1 cellular context compared by ENCODE assay signal in genomic region chr9:93962561-93963440, GRCh38.
TF ChIP-seq lines count a peak whose summit lies in the region.

No MANE protein-coding gene starts in this region.

TF ChIP-seq in HEK293, 187 proteins besides CTCF, POLR2A, EP300 and RAD21 (continued from another document and continues in another):
- TF ChIP-seq, protein P1, sequence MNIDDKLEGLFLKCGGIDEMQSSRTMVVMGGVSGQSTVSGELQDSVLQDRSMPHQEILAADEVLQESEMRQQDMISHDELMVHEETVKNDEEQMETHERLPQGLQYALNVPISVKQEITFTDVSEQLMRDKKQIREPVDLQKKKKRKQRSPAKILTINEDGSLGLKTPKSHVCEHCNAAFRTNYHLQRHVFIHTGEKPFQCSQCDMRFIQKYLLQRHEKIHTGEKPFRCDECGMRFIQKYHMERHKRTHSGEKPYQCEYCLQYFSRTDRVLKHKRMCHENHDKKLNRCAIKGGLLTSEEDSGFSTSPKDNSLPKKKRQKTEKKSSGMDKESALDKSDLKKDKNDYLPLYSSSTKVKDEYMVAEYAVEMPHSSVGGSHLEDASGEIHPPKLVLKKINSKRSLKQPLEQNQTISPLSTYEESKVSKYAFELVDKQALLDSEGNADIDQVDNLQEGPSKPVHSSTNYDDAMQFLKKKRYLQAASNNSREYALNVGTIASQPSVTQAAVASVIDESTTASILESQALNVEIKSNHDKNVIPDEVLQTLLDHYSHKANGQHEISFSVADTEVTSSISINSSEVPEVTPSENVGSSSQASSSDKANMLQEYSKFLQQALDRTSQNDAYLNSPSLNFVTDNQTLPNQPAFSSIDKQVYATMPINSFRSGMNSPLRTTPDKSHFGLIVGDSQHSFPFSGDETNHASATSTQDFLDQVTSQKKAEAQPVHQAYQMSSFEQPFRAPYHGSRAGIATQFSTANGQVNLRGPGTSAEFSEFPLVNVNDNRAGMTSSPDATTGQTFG (tag by site-specific recombination; IDR thresholded peaks at IDR 0.05; ENCODE audit: borderline replicate concordance), result no peak
- TF ChIP-seq MEIS1 (CRISPR knock-in tag; IDR thresholded peaks at IDR 0.05; ENCODE audit: borderline replicate concordance) (no peak), REPIN1 (tag by site-specific recombination; IDR thresholded peaks at IDR 0.05; ENCODE audit: low read depth) (no peak), ZNF174 (tag by site-specific recombination; IDR thresholded peaks at IDR 0.05) (no peak), ZNF48 (tag by site-specific recombination; IDR thresholded peaks at IDR 0.05) (no peak), ZNF596 (tag by site-specific recombination; IDR thresholded peaks at IDR 0.05) (no peak), ZNF202 (tag by site-specific recombination; IDR thresholded peaks at IDR 0.05; ENCODE audit: borderline replicate concordance) (no peak), GLIS2 (tag by site-specific recombination; IDR thresholded peaks at IDR 0.05) (peak; percentile 18; the same call in 1 of the 2 replicates), IKZF3 (tag by site-specific recombination; IDR thresholded peaks at IDR 0.05) (no peak), OVOL3 (tag by site-specific recombination; IDR thresholded peaks at IDR 0.05) (no peak), ZNF26 (tag by site-specific recombination; IDR thresholded peaks at IDR 0.05) (no peak), ZNF350 (tag by site-specific recombination; IDR thresholded peaks at IDR 0.05) (no peak), ZNF239 (tag by site-specific recombination; IDR thresholded peaks at IDR 0.05) (no peak), ZNF677 (tag by site-specific recombination; IDR thresholded peaks at IDR 0.05) (no peak), ZBTB48 (tag by site-specific recombination; IDR thresholded peaks at IDR 0.05) (no peak), ZNF10 (tag by site-specific recombination; IDR thresholded peaks at IDR 0.05) (no peak), MYNN (tag by site-specific recombination; IDR thresholded peaks at IDR 0.05; ENCODE audit: borderline replicate concordance) (no peak), ZNF280C (tag by site-specific recombination; IDR thresholded peaks at IDR 0.05) (no peak), ZBTB7A (tag by site-specific recombination; IDR thresholded peaks at IDR 0.05; ENCODE audit: low read depth) (no peak), ZNF510 (tag by site-specific recombination; IDR thresholded peaks at IDR 0.05; ENCODE audit: insufficient replicate concordance) (no peak), ZNF121 (tag by site-specific recombination; IDR thresholded peaks at IDR 0.05) (no peak), PRDM1 (tag by site-specific recombination; IDR thresholded peaks at IDR 0.05) (no peak), ZNF785 (tag by site-specific recombination; IDR thresholded peaks at IDR 0.05) (no peak), EGR2 (tag by site-specific recombination; IDR thresholded peaks at IDR 0.05; ENCODE audit: low read depth) (peak; percentile 32; the same call in 1 of the 2 replicates), ZNF114 (tag by site-specific recombination; IDR thresholded peaks at IDR 0.05) (no peak), ZNF112 (tag by site-specific recombination; IDR thresholded peaks at IDR 0.05) (no peak), ZNF157 (tag by site-specific recombination; IDR thresholded peaks at IDR 0.05) (no peak), KLF7 (tag by site-specific recombination; IDR thresholded peaks at IDR 0.05; ENCODE audit: borderline replicate concordance) (no peak), ZEB2 (tag by site-specific recombination; IDR thresholded peaks at IDR 0.05) (no peak), ZSCAN18 (tag by site-specific recombination; IDR thresholded peaks at IDR 0.05) (no peak), ZNF335 (tag by site-specific recombination; conservative IDR thresholded peaks at IDR 0.05) (no peak), ZNF624 (tag by site-specific recombination; IDR thresholded peaks at IDR 0.05) (no peak), ZNF558 (tag by site-specific recombination; IDR thresholded peaks at IDR 0.05) (no peak), ZBTB20 (tag by site-specific recombination; IDR thresholded peaks at IDR 0.05) (no peak), ZNF529 (tag by site-specific recombination; IDR thresholded peaks at IDR 0.05; ENCODE audit: insufficient replicate concordance) (no peak), ZNF266 (tag by site-specific recombination; IDR thresholded peaks at IDR 0.05; ENCODE audit: low read depth) (no peak), ZNF221 (tag by site-specific recombination; IDR thresholded peaks at IDR 0.05; ENCODE audit: borderline replicate concordance) (no peak), ZNF549 (tag by site-specific recombination; IDR thresholded peaks at IDR 0.05) (no peak), ZNF561 (tag by site-specific recombination; IDR thresholded peaks at IDR 0.05; ENCODE audit: borderline replicate concordance) (no peak), ZNF341 (tag by site-specific recombination; IDR thresholded peaks at IDR 0.05; ENCODE audit: low read depth) (peak; percentile 68), ELK4 (IDR thresholded peaks at IDR 0.05; ENCODE audit: borderline replicate concordance, low read depth, low read length) (no peak), KLF9 (tag by site-specific recombination; IDR thresholded peaks at IDR 0.05; ENCODE audit: low read depth) (peak; percentile 43; the same call in 1 of the 2 replicates), ZNF24 (tag by site-specific recombination; IDR thresholded peaks at IDR 0.05) (no peak), ZNF623 (tag by site-specific recombination; IDR thresholded peaks at IDR 0.05) (no peak), ZFP3 (tag by site-specific recombination; IDR thresholded peaks at IDR 0.05; ENCODE audit: low read depth) (no peak), ZNF426 (tag by site-specific recombination; IDR thresholded peaks at IDR 0.05) (no peak), MZF1 (tag by site-specific recombination; IDR thresholded peaks at IDR 0.05; ENCODE audit: borderline replicate concordance) (no peak), ZNF629 (tag by site-specific recombination; IDR thresholded peaks at IDR 0.05) (peak; percentile 71), ZNF768 (tag by site-specific recombination; IDR thresholded peaks at IDR 0.05) (no peak), ZNF248 (tag by site-specific recombination; IDR thresholded peaks at IDR 0.05) (no peak), ZNF548 (tag by site-specific recombination; IDR thresholded peaks at IDR 0.05) (no peak), ZBTB21 (tag by site-specific recombination; IDR thresholded peaks at IDR 0.05) (peak; percentile 50; the same call in 1 of the 2 replicates)
- TF ChIP-seq, protein P2, sequence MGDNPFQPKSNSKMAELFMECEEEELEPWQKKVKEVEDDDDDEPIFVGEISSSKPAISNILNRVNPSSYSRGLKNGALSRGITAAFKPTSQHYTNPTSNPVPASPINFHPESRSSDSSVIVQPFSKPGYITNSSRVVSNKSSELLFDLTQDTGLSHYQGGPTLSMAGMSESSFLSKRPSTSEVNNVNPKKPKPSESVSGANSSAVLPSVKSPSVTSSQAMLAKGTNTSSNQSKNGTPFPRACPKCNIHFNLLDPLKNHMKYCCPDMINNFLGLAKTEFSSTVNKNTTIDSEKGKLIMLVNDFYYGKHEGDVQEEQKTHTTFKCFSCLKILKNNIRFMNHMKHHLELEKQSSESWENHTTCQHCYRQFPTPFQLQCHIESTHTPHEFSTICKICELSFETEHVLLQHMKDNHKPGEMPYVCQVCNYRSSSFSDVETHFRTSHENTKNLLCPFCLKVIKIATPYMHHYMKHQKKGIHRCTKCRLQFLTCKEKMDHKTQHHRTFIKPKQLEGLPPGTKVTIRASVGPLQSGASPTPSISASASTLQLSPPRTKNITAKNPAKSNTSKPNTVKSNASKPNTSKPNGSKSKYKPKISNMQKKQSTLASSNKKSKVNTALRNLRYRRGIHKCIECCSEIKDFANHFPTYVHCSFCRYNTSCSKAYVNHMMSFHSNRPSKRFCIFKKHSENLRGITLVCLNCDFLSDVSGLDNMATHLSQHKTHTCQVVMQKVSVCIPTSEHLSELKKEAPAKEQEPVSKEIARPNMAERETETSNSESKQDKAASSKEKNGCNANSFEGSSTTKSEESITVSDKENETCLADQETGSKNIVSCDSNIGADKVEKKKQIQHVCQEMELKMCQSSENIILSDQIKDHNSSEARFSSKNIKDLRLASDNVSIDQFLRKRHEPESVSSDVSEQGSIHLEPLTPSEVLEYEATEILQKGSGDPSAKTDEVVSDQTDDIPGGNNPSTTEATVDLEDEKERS (tag by site-specific recombination; IDR thresholded peaks at IDR 0.05), result no peak
- TF ChIP-seq, protein P3, sequence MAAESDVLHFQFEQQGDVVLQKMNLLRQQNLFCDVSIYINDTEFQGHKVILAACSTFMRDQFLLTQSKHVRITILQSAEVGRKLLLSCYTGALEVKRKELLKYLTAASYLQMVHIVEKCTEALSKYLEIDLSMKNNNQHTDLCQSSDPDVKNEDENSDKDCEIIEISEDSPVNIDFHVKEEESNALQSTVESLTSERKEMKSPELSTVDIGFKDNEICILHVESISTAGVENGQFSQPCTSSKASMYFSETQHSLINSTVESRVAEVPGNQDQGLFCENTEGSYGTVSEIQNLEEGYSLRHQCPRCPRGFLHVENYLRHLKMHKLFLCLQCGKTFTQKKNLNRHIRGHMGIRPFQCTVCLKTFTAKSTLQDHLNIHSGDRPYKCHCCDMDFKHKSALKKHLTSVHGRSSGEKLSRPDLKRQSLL (tag by site-specific recombination; IDR thresholded peaks at IDR 0.05), result no peak
- TF ChIP-seq, protein P4, sequence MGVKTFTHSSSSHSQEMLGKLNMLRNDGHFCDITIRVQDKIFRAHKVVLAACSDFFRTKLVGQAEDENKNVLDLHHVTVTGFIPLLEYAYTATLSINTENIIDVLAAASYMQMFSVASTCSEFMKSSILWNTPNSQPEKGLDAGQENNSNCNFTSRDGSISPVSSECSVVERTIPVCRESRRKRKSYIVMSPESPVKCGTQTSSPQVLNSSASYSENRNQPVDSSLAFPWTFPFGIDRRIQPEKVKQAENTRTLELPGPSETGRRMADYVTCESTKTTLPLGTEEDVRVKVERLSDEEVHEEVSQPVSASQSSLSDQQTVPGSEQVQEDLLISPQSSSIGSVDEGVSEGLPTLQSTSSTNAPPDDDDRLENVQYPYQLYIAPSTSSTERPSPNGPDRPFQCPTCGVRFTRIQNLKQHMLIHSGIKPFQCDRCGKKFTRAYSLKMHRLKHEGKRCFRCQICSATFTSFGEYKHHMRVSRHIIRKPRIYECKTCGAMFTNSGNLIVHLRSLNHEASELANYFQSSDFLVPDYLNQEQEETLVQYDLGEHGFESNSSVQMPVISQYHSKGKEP (tag by site-specific recombination; IDR thresholded peaks at IDR 0.05), result no peak
- TF ChIP-seq, protein P5, sequence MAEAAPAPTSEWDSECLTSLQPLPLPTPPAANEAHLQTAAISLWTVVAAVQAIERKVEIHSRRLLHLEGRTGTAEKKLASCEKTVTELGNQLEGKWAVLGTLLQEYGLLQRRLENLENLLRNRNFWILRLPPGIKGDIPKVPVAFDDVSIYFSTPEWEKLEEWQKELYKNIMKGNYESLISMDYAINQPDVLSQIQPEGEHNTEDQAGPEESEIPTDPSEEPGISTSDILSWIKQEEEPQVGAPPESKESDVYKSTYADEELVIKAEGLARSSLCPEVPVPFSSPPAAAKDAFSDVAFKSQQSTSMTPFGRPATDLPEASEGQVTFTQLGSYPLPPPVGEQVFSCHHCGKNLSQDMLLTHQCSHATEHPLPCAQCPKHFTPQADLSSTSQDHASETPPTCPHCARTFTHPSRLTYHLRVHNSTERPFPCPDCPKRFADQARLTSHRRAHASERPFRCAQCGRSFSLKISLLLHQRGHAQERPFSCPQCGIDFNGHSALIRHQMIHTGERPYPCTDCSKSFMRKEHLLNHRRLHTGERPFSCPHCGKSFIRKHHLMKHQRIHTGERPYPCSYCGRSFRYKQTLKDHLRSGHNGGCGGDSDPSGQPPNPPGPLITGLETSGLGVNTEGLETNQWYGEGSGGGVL (tag by site-specific recombination; IDR thresholded peaks at IDR 0.05), result no peak
